ENCODE assay signal across 11 cellular contexts in the genomic region with DNA sequence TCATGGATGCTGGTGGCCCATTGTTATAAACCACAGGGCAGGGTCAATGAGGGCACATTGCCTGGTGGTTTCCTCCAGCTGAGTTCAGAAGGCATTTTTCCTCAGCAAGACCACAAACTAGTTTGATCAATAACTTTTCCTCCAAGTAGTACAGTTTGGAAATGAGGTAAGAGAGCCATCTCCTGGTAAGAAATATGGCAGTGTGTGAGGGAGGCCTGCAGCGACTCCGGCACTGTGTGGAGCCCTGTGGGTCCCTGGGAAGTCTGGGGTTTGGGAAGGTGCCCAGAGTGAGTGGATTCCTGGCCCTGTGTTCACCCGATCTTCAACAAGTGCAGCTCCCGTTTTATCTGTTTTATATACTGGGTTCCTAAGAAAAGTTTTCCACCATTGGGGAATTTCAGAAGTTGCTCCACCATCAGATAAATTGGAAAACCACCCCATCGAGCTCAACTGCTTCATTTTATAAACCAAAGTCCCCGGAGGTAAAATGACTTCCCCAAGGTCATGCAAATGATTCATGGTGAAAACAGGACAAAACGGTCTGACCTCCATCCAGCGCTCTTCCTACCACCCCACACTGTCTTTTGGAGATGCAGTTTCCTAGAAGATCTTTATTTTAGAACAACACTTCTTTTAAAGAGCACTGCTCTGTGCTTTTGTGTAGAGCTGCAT.
DNase-seq lines count a peak whose midpoint lies in the region; ATAC-seq and TF ChIP-seq lines count a peak whose summit lies in the region.
"Had no signal": no experiment of that assay in that cellular context is flagged by ENCODE, and none has a peak within 500 bp of the region (broad histone marks: within the 10 kb centered on the region; RNA-seq: fewer than 3 reads in every experiment).

No MANE protein-coding gene starts in this region.

- no peaks in the 10 kb centered on the region for H3K9me3 Mint-ChIP-seq in effector memory CD8-positive, alpha-beta T cell

- H3K36me3 ChIP-seq in spleen = no peaks in the 10 kb centered on the region

- H3K36me3 Mint-ChIP-seq in effector memory CD8-positive, alpha-beta T cell (ENCODE audit: insufficient read depth) = peaks cover 3% of the 10 kb centered on the region
- H3K36me3 Mint-ChIP-seq: brain had no signal

- no peak for TF ChIP-seq POLR2A in spleen (IDR thresholded peaks at IDR 0.05)

- peak overlapping the region; percentile 92 to 98 for H3K27ac Mint-ChIP-seq in effector memory CD8-positive, alpha-beta T cell
- H3K27ac Mint-ChIP-seq: brain had no signal

- H3K27ac ChIP-seq in spleen = no peak overlapping the region
- H3K27ac ChIP-seq: KMS-11 had no signal

- no peaks in the 10 kb centered on the region for H3K27me3 Mint-ChIP-seq in effector memory CD8-positive, alpha-beta T cell
- H3K27me3 Mint-ChIP-seq: brain had no signal

- peak in 7 of 11 experiments; percentile 14 to 52 (median 33) for TF ChIP-seq CTCF in spleen (IDR thresholded peaks at IDR 0.05 in 8 of 11, conservative IDR thresholded peaks at IDR 0.05 in 3 of 11)

- H3K4me1 Mint-ChIP-seq in effector memory CD8-positive, alpha-beta T cell (ENCODE audit: low read depth in 2 of 2) = peaks cover 42 to 43% of the 10 kb centered on the region in 2 donors

- intact Hi-C loops in spleen (cut with DNase I; ENCODE audit: low total_unique reads) = no loop called here

- H3K4me3 Mint-ChIP-seq in effector memory CD8-positive, alpha-beta T cell = peak overlapping the region; percentile 63 to 70
- H3K4me3 Mint-ChIP-seq: brain had no signal

- peaks cover 0 to 9% (median 2%) of the 10 kb centered on the region in 6 donors for H3K4me1 ChIP-seq in spleen

- WGBS in spleen, 5 donors = 72 to 82% (median 78%) methylated on average over 8 of the region's 8 CpGs

- peak; percentile 59 for ATAC-seq in effector memory CD8-positive, alpha-beta T cell (replicated peaks)
- ATAC-seq in HG02678 (IDR thresholded peaks at IDR 0.05; ENCODE audit: unreplicated experiment) (no peak), GM19395 (IDR thresholded peaks at IDR 0.05; ENCODE audit: unreplicated experiment) (no peak)

- H3K27me3 ChIP-seq in spleen (replicated peaks in 1 of 7) = peaks cover 0 to 16% (median 0%) of the 10 kb centered on the region in 7 donors

- H3K9me3 ChIP-seq in spleen = no peaks in the 10 kb centered on the region

- no peak overlapping the region for H3K4me3 ChIP-seq in spleen

- peak; percentile 5 for DNase-seq in NCI-H146 (lab: John Stamatoyannopoulos, UW)
- DNase-seq in NCI-H146 treated with DMSO at 0.1 percent for 48 hours (lab: John Stamatoyannopoulos, UW; ENCODE audit: unreplicated experiment) = no peak
- DNase-seq in NCI-H226 = peak; percentile 63
- peak in 1 of 3 experiments; percentile 28 for DNase-seq in effector memory CD8-positive, alpha-beta T cell
- no peak for DNase-seq in spleen
- no peak for DNase-seq in NCI-H1092 (lab: John Stamatoyannopoulos, UW)
- DNase-seq: C1 segment of cervical spinal cord had no signal

Comparison
In these comparisons a context has a peak if more than half of its experiments do, and no peak if none do; other contexts are left out.
1. DNase-seq: peak in NCI-H146 (single experiment) and NCI-H226 (single experiment); none in NCI-H146 treated with DMSO at 0.1 percent for 48 hours (single experiment), spleen (single experiment) and NCI-H1092 (single experiment).